Comparison of ENCODE assay signal across 8 cellular contexts in genomic region chr16:2003827-2004641, GRCh38.
DNase-seq lines count a peak whose midpoint lies in the region; ATAC-seq and TF ChIP-seq lines count a peak whose summit lies in the region.

No MANE protein-coding gene starts in this region.

- POLR2A ChIA-PET in GM10248 (lab: Yijun Ruan, JAX), result interaction anchor here (1.1 to 1.8 kb wide), 2 partner anchors 39 to 151 kb away, joined by 5 to 12 read pairs; partner anchors contain the start of genes RPS2 and TRAF7

- CTCF ChIA-PET in GM10248 (lab: Yijun Ruan, JAX), result interaction anchor here (0.6 to 6.2 kb wide), 29 partner anchors 9 to 483 kb away, joined by 3 to 63 read pairs (median 5); partner anchors contain the start of genes ECI1, GFER, NOXO1 and NTHL1

- peak; percentile 45 for ATAC-seq in HG03196 (IDR thresholded peaks at IDR 0.05; ENCODE audit: unreplicated experiment)
- no peak for ATAC-seq in GM21381 (IDR thresholded peaks at IDR 0.05; ENCODE audit: unreplicated experiment)

- peak; percentile 90 for TF ChIP-seq CTCF in GM10248 (IDR thresholded peaks at IDR 0.05; ENCODE audit: control extremely low read depth, extremely low read depth, low read depth, missing control alignments)

- H3K27ac ChIP-seq in cingulate gyrus (ENCODE audit: low read depth, low read length), result peak overlapping the region; percentile 29

- DNase-seq in GM10248 (ENCODE audit: extremely low spot score) (peak; percentile 93), NCI-H446 treated with DMSO at 0.1 percent for 48 hours (lab: John Stamatoyannopoulos, UW) (peak; percentile 81), left kidney (ENCODE audit: low read depth, low spot score) (peak; percentile 97)
- DNase-seq in activated CD4-positive, alpha-beta T cell treated with anti-CD3 and anti-CD28 coated beads for 4 hours, result peak; percentile 85 to 86
- DNase-seq in stimulated activated CD4-positive, alpha-beta T cell treated with anti-CD3 and anti-CD28 coated beads, Interleukin-2, amount 100 ng/mL, for 4 hours (ENCODE audit: low read depth), result peak; percentile 74
